8 cellular contexts compared by ENCODE assay signal in genomic region chr9:39463696-39464095, GRCh38.
DNase-seq lines count a peak whose midpoint lies in the region; ATAC-seq and TF ChIP-seq lines count a peak whose summit lies in the region.
"Not testable (repeated sequence)": the region's sequence is repeated elsewhere in the genome, so short reads cannot be mapped to it uniquely, and the experiment has no call there.

No MANE protein-coding gene starts in this region.

- H3K9ac ChIP-seq in OCI-LY1 (ENCODE audit: low read length): peak overlapping the region; percentile 50; the same call in 1 of the 2 replicates
- H3K9ac ChIP-seq in mucosa of rectum (ENCODE audit: low read depth in 1 of 2, low read length in 2 of 2): not testable (repeated sequence)

- H3K79me2 ChIP-seq in OCI-LY1 (ENCODE audit: insufficient read depth, low read length): not testable (repeated sequence)

- not testable (repeated sequence) for H3K9me2 ChIP-seq in OCI-LY1 (ENCODE audit: low read depth, low read length)

- not testable (repeated sequence) for H3K27me3 Mint-ChIP-seq in activated naive CD8-positive, alpha-beta T cell treated with anti-CD3 and anti-CD28 coated beads, Interleukin-2, amount 10 ng/mL, durations not matched to agents 7 days and 5 days; stimulated activated naive CD8-positive, alpha-beta T cell treated with anti-CD3 and anti-CD28 coated beads, Interleukin-15, Interleukin-2, amounts not matched to agents 100 ng/mL and 50 ng/mL, for 24 hours

- H3K4me2 ChIP-seq in OCI-LY1 (ENCODE audit: low read length): peak overlapping the region; percentile 56; the same call in 1 of the 2 replicates

- H3K4me1 ChIP-seq in OCI-LY1 (ENCODE audit: insufficient read depth, low read length, severe bottlenecking); mucosa of rectum (ENCODE audit: control insufficient read depth in 2 of 2, insufficient read depth in 2 of 2, low read length in 2 of 2): not testable (repeated sequence)

- in situ Hi-C loops in Caki2 (cut with HindIII; ENCODE audit: low pct_unique_long_range_greater_than_20kb, low sequenced_read_pairs): not testable (repeated sequence)

- not testable (repeated sequence) for H3K27ac Mint-ChIP-seq in activated naive CD8-positive, alpha-beta T cell treated with anti-CD3 and anti-CD28 coated beads, Interleukin-2, amount 10 ng/mL, durations not matched to agents 7 days and 5 days; stimulated activated naive CD8-positive, alpha-beta T cell treated with anti-CD3 and anti-CD28 coated beads, Interleukin-15, Interleukin-2, amounts not matched to agents 100 ng/mL and 50 ng/mL, for 24 hours

- H3K4me3 ChIP-seq in OCI-LY1 (ENCODE audit: low read depth, low read length, poor library complexity, severe bottlenecking) (peak overlapping the region; percentile 58), foreskin fibroblast (ENCODE audit: low read depth in 1 of 2, low read length in 2 of 2) (peak overlapping the region; percentile 41 to 50), mucosa of rectum (ENCODE audit: low read length in 2 of 2) (peak overlapping the region; percentile 39 to 70)

- not testable (repeated sequence) for H2AFZ ChIP-seq in OCI-LY1 (ENCODE audit: low read length)

- H3K36me3 ChIP-seq in OCI-LY1 (ENCODE audit: insufficient read depth, low read length); mucosa of rectum (ENCODE audit: control insufficient read depth in 2 of 2, insufficient read depth in 2 of 2, low read length in 2 of 2): not testable (repeated sequence)

- H3K27ac ChIP-seq in OCI-LY1 (ENCODE audit: low read depth, low read length, poor library complexity, severe bottlenecking); mucosa of rectum (ENCODE audit: low read depth in 2 of 2, low read length in 2 of 2): not testable (repeated sequence)

- H3K9me3 ChIP-seq in OCI-LY1 (ENCODE audit: low read length); mucosa of rectum (ENCODE audit: control insufficient read depth in 2 of 2, low read length in 2 of 2): not testable (repeated sequence)

- not testable (repeated sequence) for H3F3A ChIP-seq in OCI-LY1 (ENCODE audit: insufficient read depth, low read length)

- H3K9me3 Mint-ChIP-seq in activated naive CD8-positive, alpha-beta T cell treated with anti-CD3 and anti-CD28 coated beads, Interleukin-2, amount 10 ng/mL, durations not matched to agents 7 days and 5 days; stimulated activated naive CD8-positive, alpha-beta T cell treated with anti-CD3 and anti-CD28 coated beads, Interleukin-15, Interleukin-2, amounts not matched to agents 100 ng/mL and 50 ng/mL, for 24 hours: not testable (repeated sequence)

- H4K20me1 ChIP-seq in OCI-LY1 (ENCODE audit: insufficient read depth, low read length): not testable (repeated sequence)

- H3K4me1 Mint-ChIP-seq in activated naive CD8-positive, alpha-beta T cell treated with anti-CD3 and anti-CD28 coated beads, Interleukin-2, amount 10 ng/mL, durations not matched to agents 7 days and 5 days; stimulated activated naive CD8-positive, alpha-beta T cell treated with anti-CD3 and anti-CD28 coated beads, Interleukin-15, Interleukin-2, amounts not matched to agents 100 ng/mL and 50 ng/mL, for 24 hours (ENCODE audit: low read depth): not testable (repeated sequence)

- H3K27me3 ChIP-seq in OCI-LY1 (ENCODE audit: insufficient read depth, low read length); mucosa of rectum (ENCODE audit: control insufficient read depth in 2 of 2, insufficient read depth in 2 of 2, low read length in 2 of 2): not testable (repeated sequence)

- TF ChIP-seq CTCF in OCI-LY1 (IDR thresholded peaks at IDR 0.05; ENCODE audit: low read length); foreskin fibroblast (IDR thresholded peaks at IDR 0.05; ENCODE audit: low read depth, low read length): not testable (repeated sequence)

- H3K4me3 Mint-ChIP-seq in activated naive CD8-positive, alpha-beta T cell treated with anti-CD3 and anti-CD28 coated beads, Interleukin-2, amount 10 ng/mL, durations not matched to agents 7 days and 5 days: peak overlapping the region; percentile 95
- peak overlapping the region; percentile 87 for H3K4me3 Mint-ChIP-seq in stimulated activated naive CD8-positive, alpha-beta T cell treated with anti-CD3 and anti-CD28 coated beads, Interleukin-15, Interleukin-2, amounts not matched to agents 100 ng/mL and 50 ng/mL, for 24 hours

- H3K36me3 Mint-ChIP-seq in activated naive CD8-positive, alpha-beta T cell treated with anti-CD3 and anti-CD28 coated beads, Interleukin-2, amount 10 ng/mL, durations not matched to agents 7 days and 5 days; stimulated activated naive CD8-positive, alpha-beta T cell treated with anti-CD3 and anti-CD28 coated beads, Interleukin-15, Interleukin-2, amounts not matched to agents 100 ng/mL and 50 ng/mL, for 24 hours (ENCODE audit: low read depth): not testable (repeated sequence)

- DNase-seq in Caki2 (ENCODE audit: low read depth): peak; percentile 9
- DNase-seq in activated naive CD8-positive, alpha-beta T cell treated with anti-CD3 and anti-CD28 coated beads, Interleukin-2, amount 10 ng/mL, durations not matched to agents 7 days and 5 days; foreskin fibroblast: not testable (repeated sequence)

- POLR2A ChIA-PET in activated naive CD8-positive, alpha-beta T cell treated with anti-CD3 and anti-CD28 coated beads, Interleukin-2, amount 10 ng/mL, durations not matched to agents 7 days and 5 days (lab: Charles Lee): not testable (repeated sequence)

- ATAC-seq in GM21367 (IDR thresholded peaks at IDR 0.05; ENCODE audit: unreplicated experiment) (peak; percentile 37), HG03159 (IDR thresholded peaks at IDR 0.05; ENCODE audit: unreplicated experiment) (peak; percentile 38)
- ATAC-seq in activated naive CD8-positive, alpha-beta T cell treated with anti-CD3 and anti-CD28 coated beads, Interleukin-2, amount 10 ng/mL, durations not matched to agents 7 days and 5 days (ENCODE audit: low read depth): not testable (repeated sequence)
